ENCODE assay signal across 19 cellular contexts in genomic region chr3:142542054-142542453, GRCh38. TPM values are rescaled to one million over a fixed set of nuclear protein-coding genes. Genes with fewer than 3 reads are reported as not detected.
A peak's percentile ranks its signal among the peaks of the same experiment; 100 is the strongest.
DNase-seq lines count a peak whose midpoint lies in the region; ATAC-seq and TF ChIP-seq lines count a peak whose summit lies in the region.
"Had no signal": no experiment of that assay in that cellular context is flagged by ENCODE, and none has a peak within 500 bp of the region (broad histone marks: within the 10 kb centered on the region; RNA-seq: fewer than 3 reads in every experiment).

No MANE protein-coding gene starts in this region.

- H3K9me3 ChIP-seq in T-helper 17 cell (ENCODE audit: control insufficient read depth, low read length, poor library complexity, severe bottlenecking) (no peaks in the 10 kb centered on the region), endodermal cell (ENCODE audit: control insufficient read depth, low read length) (no peaks in the 10 kb centered on the region), right atrium auricular region (no peaks in the 10 kb centered on the region), lower lobe of right lung (no peaks in the 10 kb centered on the region)

- H3K27ac ChIP-seq in endodermal cell (ENCODE audit: low read depth, low read length): no peak overlapping the region
- H3K27ac ChIP-seq in right atrium auricular region: no peak overlapping the region
- H3K27ac ChIP-seq in lower lobe of right lung: no peak overlapping the region
- H3K27ac ChIP-seq: BLaER1 treated with 17β-estradiol and CSF1 and Interleukin-3, amounts not matched to agents 10 nM and 100 nM had no signal

- H3K27ac Mint-ChIP-seq in T-helper 17 cell (peak overlapping the region; percentile 19), endodermal cell (no peak overlapping the region)
- H3K27ac Mint-ChIP-seq: B cell; CD8-positive, alpha-beta memory T cell had no signal

- TF ChIP-seq CTCF in fibroblast of pulmonary artery (IDR thresholded peaks at IDR 0.05; ENCODE audit: low read length, missing control alignments) (no peak), endodermal cell (conservative IDR thresholded peaks at IDR 0.05) (no peak), right atrium auricular region (IDR thresholded peaks at IDR 0.05) (no peak), lower lobe of right lung (IDR thresholded peaks at IDR 0.05) (no peak)

- H3K4me1 ChIP-seq in endodermal cell (ENCODE audit: control insufficient read depth, insufficient read depth, low read length) (no peaks in the 10 kb centered on the region), right atrium auricular region (no peaks in the 10 kb centered on the region), lower lobe of right lung (no peaks in the 10 kb centered on the region)
- H3K4me1 ChIP-seq: BLaER1 treated with 17β-estradiol and CSF1 and Interleukin-3, amounts not matched to agents 10 nM and 100 nM had no signal

- 89 to 100% methylated on average over 2 of the region's 2 CpGs for WGBS in endodermal cell (ENCODE audit: insufficient coverage in 1 of 2, insufficient read length in 1 of 2), 2 experiments

- intact Hi-C loops in lower lobe of right lung (cut with DNase I): no loop called here

- no peaks in the 10 kb centered on the region for H3K9me3 Mint-ChIP-seq in endodermal cell
- H3K9me3 Mint-ChIP-seq: CD8-positive, alpha-beta memory T cell; H9 had no signal

- DNase-seq in T-helper 17 cell (no peak), erythroblast (lab: John Stamatoyannopoulos, UW) (peak; percentile 2), fibroblast of pulmonary artery (ENCODE audit: low read depth) (peak; percentile 3), endodermal cell (no peak), right atrium auricular region (ENCODE audit: low spot score) (no peak), SHP77 (lab: John Stamatoyannopoulos, UW) (no peak), lower lobe of right lung (no peak)
- DNase-seq: CD8-positive, alpha-beta memory T cell; COR-L47; DMS 273 treated with DMSO at 0.1 percent for 48 hours; DMS53; DND-41; EL; GOT3; H9 had no signal

- H3K36me3 Mint-ChIP-seq in T-helper 17 cell (ENCODE audit: low read depth) (peaks cover 5% of the 10 kb centered on the region), endodermal cell (ENCODE audit: low read depth) (peaks cover 5% of the 10 kb centered on the region)

- no peaks in the 10 kb centered on the region for H3K4me1 Mint-ChIP-seq in T-helper 17 cell
- H3K4me1 Mint-ChIP-seq in endodermal cell: no peaks in the 10 kb centered on the region
- H3K4me1 Mint-ChIP-seq: B cell; CD8-positive, alpha-beta memory T cell; H9 had no signal

- no peaks in the 10 kb centered on the region for H3K36me3 ChIP-seq in endodermal cell (ENCODE audit: control insufficient read depth, insufficient read depth, low read length)
- peaks cover 20% of the 10 kb centered on the region for H3K36me3 ChIP-seq in right atrium auricular region
- peaks cover 36% of the 10 kb centered on the region for H3K36me3 ChIP-seq in lower lobe of right lung

- no peak for TF ChIP-seq POLR2A in erythroblast (IDR thresholded peaks at IDR 0.05; ENCODE audit: low read length)

- no peak overlapping the region for H3K9ac ChIP-seq in endodermal cell (ENCODE audit: extremely low read depth, low read length, poor library complexity, severe bottlenecking)
- H3K9ac ChIP-seq: BLaER1 treated with 17β-estradiol and CSF1 and Interleukin-3, amounts not matched to agents 10 nM and 100 nM had no signal

- H3K4me3 ChIP-seq in fibroblast of pulmonary artery (replicated peaks; ENCODE audit: low read depth, low read length) (no peak overlapping the region), endodermal cell (ENCODE audit: low read length) (no peak overlapping the region), right atrium auricular region (no peak overlapping the region), lower lobe of right lung (no peak overlapping the region)
- H3K4me3 ChIP-seq: BLaER1 treated with 17β-estradiol and CSF1 and Interleukin-3, amounts not matched to agents 10 nM and 100 nM; GM12878 had no signal

- no peak overlapping the region for H3K4me3 Mint-ChIP-seq in T-helper 17 cell
- no peak overlapping the region for H3K4me3 Mint-ChIP-seq in endodermal cell
- H3K4me3 Mint-ChIP-seq: B cell; CD8-positive, alpha-beta memory T cell; H9 had no signal

- H3K27me3 ChIP-seq in endodermal cell (ENCODE audit: control insufficient read depth, insufficient read depth, low read length, poor library complexity, severe bottlenecking): no peaks in the 10 kb centered on the region
- no peaks in the 10 kb centered on the region for H3K27me3 ChIP-seq in right atrium auricular region
- H3K27me3 ChIP-seq in lower lobe of right lung (ENCODE audit: low read depth): no peaks in the 10 kb centered on the region
- H3K27me3 ChIP-seq: BLaER1 treated with 17β-estradiol and CSF1 and Interleukin-3, amounts not matched to agents 10 nM and 100 nM had no signal

- no peak for ATAC-seq in T-helper 17 cell
- ATAC-seq in lower lobe of right lung: no peak
- ATAC-seq: GM12878, HepG2 had no signal

- H3K27me3 Mint-ChIP-seq in T-helper 17 cell (no peaks in the 10 kb centered on the region), endodermal cell (ENCODE audit: insufficient read depth) (no peaks in the 10 kb centered on the region)
- H3K27me3 Mint-ChIP-seq: B cell; CD8-positive, alpha-beta memory T cell had no signal

RNA-seq across cellular contexts. Expression of gene ATR, which starts 36.5 kb away (rescaled TPM):
- total RNA-seq in T-helper 17 cell (10 to 100 TPM; 34.0 to 35.3 TPM), endodermal cell (10 to 100 TPM; 18.4 to 32.9 TPM), right atrium auricular region (10 to 100 TPM in 1 of 2 donors, 1 to 10 TPM in 1; 9.0 to 18.4 TPM), lower lobe of right lung (19.7 TPM)
- polyA plus RNA-seq in endodermal cell (2013, experiment 1 of 2): 23.1 TPM
- polyA plus RNA-seq in endodermal cell (2013, experiment 2 of 2): 22.0 TPM

RNA-seq across cellular contexts. Expression of gene PLS1, which starts 54.1 kb away (rescaled TPM):
- total RNA-seq in T-helper 17 cell: 1 to 10 TPM in 1 of 2 donors, under 1 TPM in 1; 0.44 to 1.0 TPM
- total RNA-seq in endodermal cell: 10 to 100 TPM; 11.3 to 26.4 TPM
- 11.1 TPM for polyA plus RNA-seq in endodermal cell (2013, experiment 1 of 2)
- polyA plus RNA-seq in endodermal cell (2013, experiment 2 of 2): 8.2 TPM
- total RNA-seq in right atrium auricular region: 1 to 10 TPM in 1 of 2 donors, under 1 TPM in 1; 0.96 to 2.3 TPM
- total RNA-seq in lower lobe of right lung: 23.9 TPM

Comparison
In these comparisons a context has a peak if more than half of its experiments do, and no peak if none do; other contexts are left out.
1. DNase-seq: peak in erythroblast (2 of 2) and fibroblast of pulmonary artery (single experiment); none in T-helper 17 cell (0 of 3), endodermal cell (single experiment), right atrium auricular region (single experiment), SHP77 (0 of 2) and lower lobe of right lung (single experiment).